Comparison of ENCODE assay signal across 9 cellular contexts in genomic region chr20:49964964-49965780, GRCh38. TPM values are rescaled to one million over a fixed set of nuclear protein-coding genes. Genes with fewer than 3 reads are reported as not detected.
DNase-seq lines count a peak whose midpoint lies in the region; ATAC-seq and TF ChIP-seq lines count a peak whose summit lies in the region.
"Had no signal": no experiment of that assay in that cellular context is flagged by ENCODE, and none has a peak within 500 bp of the region (broad histone marks: within the 10 kb centered on the region; RNA-seq: fewer than 3 reads in every experiment).

No MANE protein-coding gene starts in this region.

- H3K36me3 Mint-ChIP-seq in activated CD4-positive, alpha-beta T cell treated with anti-CD3 and anti-CD28 coated beads for 36 hours (ENCODE audit: low read depth): peaks cover 2% of the 10 kb centered on the region
- H3K36me3 Mint-ChIP-seq in activated CD8-positive, alpha-beta memory T cell treated with anti-CD3 and anti-CD28 coated beads, Interleukin-2, amount 10 ng/mL, durations not matched to agents 7 days and 5 days: peaks cover 2% of the 10 kb centered on the region

- no peak overlapping the region for H3K18ac ChIP-seq in IMR-90 (ENCODE audit: low read depth, low read length)

- no peak overlapping the region for H2BK15ac ChIP-seq in IMR-90 (ENCODE audit: low read depth, low read length)

- no peak overlapping the region for H3K56ac ChIP-seq in IMR-90 (ENCODE audit: extremely low read depth, insufficient read depth, low read length)

- intact Hi-C loops in activated CD4-positive, alpha-beta T cell treated with anti-CD3 and anti-CD28 coated beads for 36 hours (cut with DNase I, micrococcal nuclease): no loop called here
- intact Hi-C loops in IMR-90 (cut with micrococcal nuclease): no loop called here

- H2AFZ ChIP-seq in IMR-90 (replicated peaks; ENCODE audit: low read length, poor library complexity): peak overlapping the region; percentile 17

- H2BK20ac ChIP-seq in IMR-90 (ENCODE audit: low read depth, low read length): no peak overlapping the region

- 0 out of 2 replicates have a peak overlapping the region, but pooled peaks have one; percentile 45 for H2AK5ac ChIP-seq in IMR-90 (ENCODE audit: low read depth, low read length)

- H3K4ac ChIP-seq in IMR-90 (ENCODE audit: low read depth, low read length): peak overlapping the region; percentile 21; the same call in 1 of the 2 replicates

- no peak overlapping the region for H4K5ac ChIP-seq in IMR-90 (ENCODE audit: low read depth, low read length)

- no peaks in the 10 kb centered on the region for H3K27me3 Mint-ChIP-seq in activated CD4-positive, alpha-beta T cell treated with anti-CD3 and anti-CD28 coated beads for 36 hours
- no peaks in the 10 kb centered on the region for H3K27me3 Mint-ChIP-seq in activated CD8-positive, alpha-beta memory T cell treated with anti-CD3 and anti-CD28 coated beads, Interleukin-2, amount 10 ng/mL, durations not matched to agents 7 days and 5 days
- H3K27me3 Mint-ChIP-seq: activated naive CD4-positive, alpha-beta T cell treated with anti-CD3 and anti-CD28 coated beads, Interleukin-2, amount 50 U/mL, for 24 hours had no signal

- no peak overlapping the region for H3K4me2 ChIP-seq in IMR-90 (ENCODE audit: low read depth, low read length)

- H3K9me3 Mint-ChIP-seq in activated CD4-positive, alpha-beta T cell treated with anti-CD3 and anti-CD28 coated beads for 36 hours (ENCODE audit: low read depth): no peaks in the 10 kb centered on the region
- H3K9me3 Mint-ChIP-seq in activated CD8-positive, alpha-beta memory T cell treated with anti-CD3 and anti-CD28 coated beads, Interleukin-2, amount 10 ng/mL, durations not matched to agents 7 days and 5 days (ENCODE audit: low read depth): no peaks in the 10 kb centered on the region
- H3K9me3 Mint-ChIP-seq: activated naive CD4-positive, alpha-beta T cell treated with anti-CD3 and anti-CD28 coated beads, Interleukin-2, amount 50 U/mL, for 24 hours had no signal

- no peak overlapping the region for H3K27ac ChIP-seq in IMR-90 (ENCODE audit: insufficient read depth, low read length)
- H3K27ac ChIP-seq in VCaP: no peak overlapping the region

- TF ChIP-seq CTCF in IMR-90 (conservative IDR thresholded peaks at IDR 0.05; ENCODE audit: low read depth, low read length): peak; percentile 48
- TF ChIP-seq CTCF in VCaP (conservative IDR thresholded peaks at IDR 0.05): peak; percentile 68

- H4K91ac ChIP-seq in IMR-90 (ENCODE audit: insufficient read depth, low read depth, low read length): no peak overlapping the region

- H3K23ac ChIP-seq in IMR-90 (ENCODE audit: low read depth, low read length): peak overlapping the region; percentile 2; the same call in 1 of the 2 replicates

- no peak overlapping the region for H3K4me3 Mint-ChIP-seq in activated CD4-positive, alpha-beta T cell treated with anti-CD3 and anti-CD28 coated beads for 36 hours
- no peak overlapping the region for H3K4me3 Mint-ChIP-seq in activated CD8-positive, alpha-beta memory T cell treated with anti-CD3 and anti-CD28 coated beads, Interleukin-2, amount 10 ng/mL, durations not matched to agents 7 days and 5 days
- H3K4me3 Mint-ChIP-seq: activated naive CD4-positive, alpha-beta T cell treated with anti-CD3 and anti-CD28 coated beads, Interleukin-2, amount 50 U/mL, for 24 hours had no signal

- H2BK5ac ChIP-seq in IMR-90 (ENCODE audit: low read depth, low read length, poor library complexity, severe bottlenecking): no peak overlapping the region

- no peak overlapping the region for H3K9ac ChIP-seq in IMR-90 (ENCODE audit: low read depth, low read length)

- peak; percentile 56 for DNase-seq in activated CD4-positive, alpha-beta T cell treated with anti-CD3 and anti-CD28 coated beads for 36 hours
- DNase-seq in activated CD4-positive, alpha-beta T cell treated with anti-CD3 and anti-CD28 coated beads for 1 hour: no peak
- DNase-seq in IMR-90 (no peak), left lobe of liver (ENCODE audit: low spot score) (no peak), G401 (ENCODE audit: low spot score) (no peak)
- DNase-seq in activated CD8-positive, alpha-beta memory T cell treated with anti-CD3 and anti-CD28 coated beads, Interleukin-2, amount 10 ng/mL, durations not matched to agents 7 days and 5 days: no peak

- no peak for TF ChIP-seq POLR2A in IMR-90 (IDR thresholded peaks at IDR 0.05; ENCODE audit: low read depth, low read length)

- H3K36me3 ChIP-seq in IMR-90 (ENCODE audit: control insufficient read depth, insufficient read depth, low read length): peaks cover 2% of the 10 kb centered on the region

- H3K9me1 ChIP-seq in IMR-90 (ENCODE audit: insufficient read depth, low read length): peaks cover 11% of the 10 kb centered on the region

- dilution Hi-C loops in IMR-90 (cut with HindIII; ENCODE audit: low sequenced_read_pairs, unreplicated experiment): no loop called here

- peaks cover 0 to 23% of the 10 kb centered on the region in 2 experiments; a peak in 1 of 4 replicates for H3K79me1 ChIP-seq in IMR-90 (ENCODE audit: low read depth in 1 of 2, low read length in 2 of 2)

- no peak overlapping the region for H3K14ac ChIP-seq in IMR-90 (replicated peaks; ENCODE audit: low read depth, low read length)

- in situ Hi-C loops in IMR-90 (cut with MboI; ENCODE audit: low sequenced_read_pairs) (no loop called here), G401 (cut with HindIII; ENCODE audit: low sequenced_read_pairs) (no loop called here)

- H3K4me3 ChIP-seq in IMR-90 (ENCODE audit: insufficient read depth, low read depth, low read length): no peak overlapping the region

- no CpG with 5 or more reads among the region's 5 CpGs for WGBS in IMR-90 (ENCODE audit: extremely low coverage in 2 of 2, insufficient read length in 1 of 2), 2 experiments

- peak overlapping the region; percentile 34 for H2AK9ac ChIP-seq in IMR-90 (replicated peaks; ENCODE audit: low read depth, low read length, poor library complexity)

- ATAC-seq in activated CD4-positive, alpha-beta T cell treated with anti-CD3 and anti-CD28 coated beads for 36 hours: peak; percentile 66
- ATAC-seq in IMR-90 (ENCODE audit: low read depth): peak; percentile 36; the same call in 1 of the 2 replicates
- ATAC-seq in left lobe of liver: peak; percentile 61
- no peak for ATAC-seq in GM18861 (IDR thresholded peaks at IDR 0.05; ENCODE audit: unreplicated experiment)
- no peak for ATAC-seq in activated CD8-positive, alpha-beta memory T cell treated with anti-CD3 and anti-CD28 coated beads, Interleukin-2, amount 10 ng/mL, durations not matched to agents 7 days and 5 days

- no peak overlapping the region for H2BK120ac ChIP-seq in IMR-90 (ENCODE audit: low read depth, low read length)

- no TSS peak for BruUV-seq in IMR-90 (replicated peaks; lab: Mats Ljungman, UMichigan)

- no peak overlapping the region for H4K8ac ChIP-seq in IMR-90 (ENCODE audit: low read depth in 2 of 2, low read length in 2 of 2)

- POLR2A ChIA-PET in activated CD4-positive, alpha-beta T cell treated with anti-CD3 and anti-CD28 coated beads for 36 hours (lab: Charles Lee): interaction anchor here (0.5 kb wide), 1 partner anchor 66 kb away, joined by 3 read pairs; no protein-coding TSS in a partner anchor
- POLR2A ChIA-PET in IMR-90 (lab: Charles Lee; ENCODE audit: unreplicated experiment): no interaction called here

- no peaks in the 10 kb centered on the region for H4K20me1 ChIP-seq in IMR-90 (ENCODE audit: insufficient read depth, low read length)

- H3K4me1 ChIP-seq in IMR-90 (ENCODE audit: control insufficient read depth, insufficient read depth, low read length): peaks cover 2% of the 10 kb centered on the region; the same call in 1 of the 2 replicates

- H3K9me3 ChIP-seq in IMR-90 (ENCODE audit: control insufficient read depth, insufficient read depth, low read length): no peaks in the 10 kb centered on the region

- CTCF ChIA-PET in activated CD4-positive, alpha-beta T cell treated with anti-CD3 and anti-CD28 coated beads for 36 hours (lab: Charles Lee): interaction anchor here (0.7 to 5.2 kb wide), 8 partner anchors 11 to 132 kb away, joined by 3 to 34 read pairs (median 4); partner anchors contain the start of gene SNAI1
- CTCF ChIA-PET in IMR-90 (lab: Yijun Ruan, JAX): interaction anchor here (1.6 kb wide), 1 partner anchor 106 kb away, joined by 6 read pairs; no protein-coding TSS in a partner anchor
- CTCF ChIA-PET in activated CD8-positive, alpha-beta memory T cell treated with anti-CD3 and anti-CD28 coated beads, Interleukin-2, amount 10 ng/mL, durations not matched to agents 7 days and 5 days (lab: Charles Lee): interaction anchor here (0.5 to 4.8 kb wide), 11 partner anchors 9 to 522 kb away, joined by 3 to 28 read pairs (median 5); no protein-coding TSS in a partner anchor

- H3K27ac Mint-ChIP-seq in activated CD4-positive, alpha-beta T cell treated with anti-CD3 and anti-CD28 coated beads for 36 hours: no peak overlapping the region
- no peak overlapping the region for H3K27ac Mint-ChIP-seq in activated CD8-positive, alpha-beta memory T cell treated with anti-CD3 and anti-CD28 coated beads, Interleukin-2, amount 10 ng/mL, durations not matched to agents 7 days and 5 days
- H3K27ac Mint-ChIP-seq: activated naive CD4-positive, alpha-beta T cell treated with anti-CD3 and anti-CD28 coated beads, Interleukin-2, amount 50 U/mL, for 24 hours had no signal

- H3K27me3 ChIP-seq in IMR-90 (ENCODE audit: control insufficient read depth, insufficient read depth, low read length): no peaks in the 10 kb centered on the region

- peak; percentile 30 for TF ChIP-seq RAD21 in IMR-90 (IDR thresholded peaks at IDR 0.05; ENCODE audit: low read length)

- no peaks in the 10 kb centered on the region for H3K4me1 Mint-ChIP-seq in activated CD4-positive, alpha-beta T cell treated with anti-CD3 and anti-CD28 coated beads for 36 hours
- H3K4me1 Mint-ChIP-seq in activated CD8-positive, alpha-beta memory T cell treated with anti-CD3 and anti-CD28 coated beads, Interleukin-2, amount 10 ng/mL, durations not matched to agents 7 days and 5 days: no peaks in the 10 kb centered on the region
- H3K4me1 Mint-ChIP-seq: activated naive CD4-positive, alpha-beta T cell treated with anti-CD3 and anti-CD28 coated beads, Interleukin-2, amount 50 U/mL, for 24 hours had no signal

RNA-seq across cellular contexts. Expression of gene SNAI1, which starts 17.6 kb away (rescaled TPM):
- total RNA-seq in activated CD4-positive, alpha-beta T cell treated with anti-CD3 and anti-CD28 coated beads for 36 hours: under 1 TPM; 0.25 to 0.34 TPM
- total RNA-seq in IMR-90 (2012; rRNA removed) (0.54 and 0.83 TPM in 2 replicates), left lobe of liver (0.75 TPM)
- 13.7 and 14.9 TPM in 2 replicates for polyA plus RNA-seq in IMR-90 (2012; rRNA removed)
- 10.8 and 34.1 TPM in 2 replicates for polyA plus RNA-seq in IMR-90 (2012; cell fraction: cytosol; rRNA removed)
- polyA plus RNA-seq in IMR-90 (2012; cell fraction: nucleus; rRNA removed; ENCODE audit: low replicate concordance): 54.0 and 64.7 TPM in 2 replicates
- total RNA-seq in G401 (2014; rRNA removed; shearing (Covaris generic)): 2.9 and 7.5 TPM in 2 replicates
- under 1 TPM; 0.21 to 0.61 TPM for total RNA-seq in activated CD8-positive, alpha-beta memory T cell treated with anti-CD3 and anti-CD28 coated beads, Interleukin-2, amount 10 ng/mL, durations not matched to agents 7 days and 5 days

RNA-seq across cellular contexts. Expression of gene RNF114, which starts 29.0 kb away (rescaled TPM):
- total RNA-seq in activated CD4-positive, alpha-beta T cell treated with anti-CD3 and anti-CD28 coated beads for 36 hours: 10 to 100 TPM; 47.5 to 66.6 TPM
- 44.6 and 49.7 TPM in 2 replicates for total RNA-seq in IMR-90 (2012; rRNA removed)
- polyA plus RNA-seq in IMR-90 (2012; rRNA removed): 55.0 and 62.3 TPM in 2 replicates
- 122 and 166 TPM in 2 replicates for polyA plus RNA-seq in IMR-90 (2012; cell fraction: cytosol; rRNA removed)
- 88.0 and 111 TPM in 2 replicates for polyA plus RNA-seq in IMR-90 (2012; cell fraction: nucleus; rRNA removed; ENCODE audit: low replicate concordance)
- total RNA-seq in left lobe of liver: 42.6 TPM
- 75.1 and 79.8 TPM in 2 replicates for total RNA-seq in G401 (2014; rRNA removed; shearing (Covaris generic))
- 10 to 100 TPM; 65.2 to 74.4 TPM for total RNA-seq in activated CD8-positive, alpha-beta memory T cell treated with anti-CD3 and anti-CD28 coated beads, Interleukin-2, amount 10 ng/mL, durations not matched to agents 7 days and 5 days

RNA-seq across cellular contexts. Expression of gene SPATA2, which starts 49.8 kb away (rescaled TPM):
- 10 to 100 TPM in 1 of 2 experiments, 1 to 10 TPM in 1; 8.7 to 10.1 TPM for total RNA-seq in activated CD4-positive, alpha-beta T cell treated with anti-CD3 and anti-CD28 coated beads for 36 hours
- 1.3 and 1.4 TPM in 2 replicates for total RNA-seq in IMR-90 (2012; rRNA removed)
- 4.4 and 4.5 TPM in 2 replicates for polyA plus RNA-seq in IMR-90 (2012; rRNA removed)
- polyA plus RNA-seq in IMR-90 (2012; cell fraction: cytosol; rRNA removed): 3.5 and 5.8 TPM in 2 replicates
- polyA plus RNA-seq in IMR-90 (2012; cell fraction: nucleus; rRNA removed; ENCODE audit: low replicate concordance): 5.9 and 9.4 TPM in 2 replicates
- 3.2 TPM for total RNA-seq in left lobe of liver
- 0.80 and 1.6 TPM in 2 replicates for total RNA-seq in G401 (2014; rRNA removed; shearing (Covaris generic))
- 10 to 100 TPM; 10.2 to 11.1 TPM for total RNA-seq in activated CD8-positive, alpha-beta memory T cell treated with anti-CD3 and anti-CD28 coated beads, Interleukin-2, amount 10 ng/mL, durations not matched to agents 7 days and 5 days

Comparison
In these comparisons a context has a peak if more than half of its experiments do, and no peak if none do; other contexts are left out.
1. ATAC-seq: peak in activated CD4-positive, alpha-beta T cell treated with anti-CD3 and anti-CD28 coated beads for 36 hours (single experiment), IMR-90 (single experiment) and left lobe of liver (single experiment); none in GM18861 (single experiment) and activated CD8-positive, alpha-beta memory T cell treated with anti-CD3 and anti-CD28 coated beads, Interleukin-2, amount 10 ng/mL, durations not matched to agents 7 days and 5 days (single experiment).